Comparison of ENCODE assay signal across 10 cellular contexts in the genomic region with DNA sequence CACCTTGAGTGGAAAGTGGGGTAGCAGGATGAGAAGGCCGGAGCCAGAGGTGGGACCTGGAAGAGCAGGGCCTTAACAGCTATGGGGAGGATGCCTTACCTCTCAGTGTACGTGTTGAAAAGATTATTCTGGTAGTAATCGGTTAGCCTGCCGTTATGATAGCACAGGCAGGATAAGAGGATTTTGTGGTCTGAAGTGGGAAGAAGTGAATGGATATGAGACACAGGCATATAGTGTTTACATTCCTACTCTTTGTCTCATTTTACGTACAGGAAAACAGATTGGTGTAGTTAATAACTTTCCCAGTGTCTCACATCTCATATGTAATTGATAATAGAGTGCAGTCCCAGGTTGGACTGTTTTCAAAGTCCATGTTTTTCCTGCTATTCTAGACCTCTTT.
A peak's percentile ranks its signal among the peaks of the same experiment; 100 is the strongest.
DNase-seq lines count a peak whose midpoint lies in the region; ATAC-seq and TF ChIP-seq lines count a peak whose summit lies in the region.
"Had no signal": no experiment of that assay in that cellular context is flagged by ENCODE, and none has a peak within 500 bp of the region (broad histone marks: within the 10 kb centered on the region; RNA-seq: fewer than 3 reads in every experiment).

No MANE protein-coding gene starts in this region.

- TF ChIP-seq POLR2A in testis (IDR thresholded peaks at IDR 0.05), result no peak

- H3K9me3 Mint-ChIP-seq in activated CD4-positive, alpha-beta memory T cell treated with anti-CD3 and anti-CD28 coated beads for 36 hours, result no peaks in the 10 kb centered on the region
- H3K9me3 Mint-ChIP-seq in activated CD4-positive, alpha-beta memory T cell treated with anti-CD3 and anti-CD28 coated beads, Interleukin-2, amount 10 ng/mL, durations not matched to agents 7 days and 5 days, result no peaks in the 10 kb centered on the region
- H3K9me3 Mint-ChIP-seq in activated B cell treated with CpG ODN at 0.5 μM for 24 hours, result no peaks in the 10 kb centered on the region

- TF ChIP-seq CTCF in activated B cell treated with CpG ODN at 0.5 μM for 24 hours (IDR thresholded peaks at IDR 0.05) (no peak), left lung (IDR thresholded peaks at IDR 0.05) (no peak), testis (IDR thresholded peaks at IDR 0.05) (no peak)

- CTCF ChIA-PET in activated CD4-positive, alpha-beta memory T cell treated with anti-CD3 and anti-CD28 coated beads for 36 hours (lab: Charles Lee), result interaction anchor here (1.2 kb wide), 1 partner anchor 118 kb away, joined by 4 read pairs; no protein-coding TSS in a partner anchor
- CTCF ChIA-PET in activated CD4-positive, alpha-beta memory T cell treated with anti-CD3 and anti-CD28 coated beads, Interleukin-2, amount 10 ng/mL, durations not matched to agents 7 days and 5 days (lab: Charles Lee), result no interaction called here
- CTCF ChIA-PET in activated B cell treated with CpG ODN at 0.5 μM for 24 hours (lab: Charles Lee), result no interaction called here

- WGBS in testis, 2 donors, result 53 to 54% methylated on average over 5 of the region's 5 CpGs

- H3K4me1 Mint-ChIP-seq in activated CD4-positive, alpha-beta memory T cell treated with anti-CD3 and anti-CD28 coated beads for 36 hours (ENCODE audit: low read depth), result no peaks in the 10 kb centered on the region
- peaks cover 54% of the 10 kb centered on the region for H3K4me1 Mint-ChIP-seq in activated CD4-positive, alpha-beta memory T cell treated with anti-CD3 and anti-CD28 coated beads, Interleukin-2, amount 10 ng/mL, durations not matched to agents 7 days and 5 days
- peaks cover 55% of the 10 kb centered on the region for H3K4me1 Mint-ChIP-seq in activated B cell treated with CpG ODN at 0.5 μM for 24 hours

- intact Hi-C loops in activated CD4-positive, alpha-beta memory T cell treated with anti-CD3 and anti-CD28 coated beads for 36 hours (cut with micrococcal nuclease), result no loop called here
- intact Hi-C loops in activated B cell treated with CpG ODN at 0.5 μM for 24 hours (cut with micrococcal nuclease) (loop anchor here (5.0 kb wide), 2 partner anchors 40 to 80 kb away; no protein-coding TSS in a partner anchor), left lung (cut with DNase I) (loop anchor here in 1 of 2 donors (10.0 kb wide), 1 partner anchor 82 kb away; no protein-coding TSS in a partner anchor), testis (cut with DNase I; ENCODE audit: low total_unique reads) (no loop called here)

- H3K4me1 ChIP-seq in left lung, result peaks cover 51 to 98% of the 10 kb centered on the region in 2 donors
- peaks cover 54% of the 10 kb centered on the region for H3K4me1 ChIP-seq in testis

- H3K36me3 ChIP-seq in left lung (peaks cover 0 to 17% of the 10 kb centered on the region in 2 donors), testis (ENCODE audit: low read depth, missing control alignments) (no peaks in the 10 kb centered on the region)

- H3K4me3 Mint-ChIP-seq in activated CD4-positive, alpha-beta memory T cell treated with anti-CD3 and anti-CD28 coated beads for 36 hours, result peak overlapping the region; percentile 64
- no peak overlapping the region for H3K4me3 Mint-ChIP-seq in activated CD4-positive, alpha-beta memory T cell treated with anti-CD3 and anti-CD28 coated beads, Interleukin-2, amount 10 ng/mL, durations not matched to agents 7 days and 5 days
- H3K4me3 Mint-ChIP-seq in activated B cell treated with CpG ODN at 0.5 μM for 24 hours, result no peak overlapping the region

- H3K27ac ChIP-seq in left lung, result peak overlapping the region; percentile 71 to 88
- peak overlapping the region; percentile 3 to 84 for H3K27ac ChIP-seq in testis

- H3K9me3 ChIP-seq in left lung, result no peaks in the 10 kb centered on the region
- no peaks in the 10 kb centered on the region for H3K9me3 ChIP-seq in testis

- ATAC-seq in activated B cell treated with CpG ODN at 0.5 μM for 24 hours (ENCODE audit: low read depth) (no peak), left lung (no peak)

- no peaks in the 10 kb centered on the region for H3K27me3 Mint-ChIP-seq in activated CD4-positive, alpha-beta memory T cell treated with anti-CD3 and anti-CD28 coated beads for 36 hours
- H3K27me3 Mint-ChIP-seq in activated CD4-positive, alpha-beta memory T cell treated with anti-CD3 and anti-CD28 coated beads, Interleukin-2, amount 10 ng/mL, durations not matched to agents 7 days and 5 days, result no peaks in the 10 kb centered on the region
- no peaks in the 10 kb centered on the region for H3K27me3 Mint-ChIP-seq in activated B cell treated with CpG ODN at 0.5 μM for 24 hours

- peaks cover 19% of the 10 kb centered on the region for H3K36me3 Mint-ChIP-seq in activated CD4-positive, alpha-beta memory T cell treated with anti-CD3 and anti-CD28 coated beads for 36 hours
- peaks cover 28% of the 10 kb centered on the region for H3K36me3 Mint-ChIP-seq in activated CD4-positive, alpha-beta memory T cell treated with anti-CD3 and anti-CD28 coated beads, Interleukin-2, amount 10 ng/mL, durations not matched to agents 7 days and 5 days (ENCODE audit: low read depth)
- H3K36me3 Mint-ChIP-seq in activated B cell treated with CpG ODN at 0.5 μM for 24 hours (ENCODE audit: low read depth), result peaks cover 28% of the 10 kb centered on the region

- DNase-seq in activated CD4-positive, alpha-beta memory T cell treated with anti-CD3 and anti-CD28 coated beads for 36 hours, result no peak
- no peak for DNase-seq in activated CD4-positive, alpha-beta memory T cell treated with anti-CD3 and anti-CD28 coated beads, Interleukin-2, amount 10 ng/mL, durations not matched to agents 7 days and 5 days
- no peak for DNase-seq in activated B cell treated with CpG ODN at 0.5 μM for 24 hours
- DNase-seq in left lung, result no peak
- no peak for DNase-seq in testis
- no peak for DNase-seq in MV-4-11 (lab: John Stamatoyannopoulos, UW)
- DNase-seq in DMS79 (lab: John Stamatoyannopoulos, UW), result no peak
- no peak for DNase-seq in NCI-H748 (lab: John Stamatoyannopoulos, UW; ENCODE audit: unreplicated experiment)
- DNase-seq: NCI-H2081, SHP77 had no signal

- H3K27me3 ChIP-seq in left lung (no peaks in the 10 kb centered on the region), testis (no peaks in the 10 kb centered on the region)

- peak overlapping the region; percentile 72 for H3K27ac Mint-ChIP-seq in activated CD4-positive, alpha-beta memory T cell treated with anti-CD3 and anti-CD28 coated beads for 36 hours
- no peak overlapping the region for H3K27ac Mint-ChIP-seq in activated CD4-positive, alpha-beta memory T cell treated with anti-CD3 and anti-CD28 coated beads, Interleukin-2, amount 10 ng/mL, durations not matched to agents 7 days and 5 days
- peak overlapping the region; percentile 3 for H3K27ac Mint-ChIP-seq in activated B cell treated with CpG ODN at 0.5 μM for 24 hours

- H3K4me3 ChIP-seq in left lung, result peak overlapping the region; percentile 30 to 32
- no peak overlapping the region for H3K4me3 ChIP-seq in testis

- POLR2A ChIA-PET in activated CD4-positive, alpha-beta memory T cell treated with anti-CD3 and anti-CD28 coated beads for 36 hours (lab: Charles Lee), result no interaction called here
- POLR2A ChIA-PET in activated CD4-positive, alpha-beta memory T cell treated with anti-CD3 and anti-CD28 coated beads, Interleukin-2, amount 10 ng/mL, durations not matched to agents 7 days and 5 days (lab: Charles Lee), result interaction anchor here (1.2 kb wide), 1 partner anchor 24 kb away, joined by 3 read pairs; no protein-coding TSS in a partner anchor
- POLR2A ChIA-PET in activated B cell treated with CpG ODN at 0.5 μM for 24 hours (lab: Charles Lee), result no interaction called here

Comparison
In these comparisons a context has a peak if more than half of its experiments do, and no peak if none do; other contexts are left out.
1. H3K4me3 ChIP-seq: peak in left lung (2 of 2); none in testis (0 of 2).